In the genomic region with DNA sequence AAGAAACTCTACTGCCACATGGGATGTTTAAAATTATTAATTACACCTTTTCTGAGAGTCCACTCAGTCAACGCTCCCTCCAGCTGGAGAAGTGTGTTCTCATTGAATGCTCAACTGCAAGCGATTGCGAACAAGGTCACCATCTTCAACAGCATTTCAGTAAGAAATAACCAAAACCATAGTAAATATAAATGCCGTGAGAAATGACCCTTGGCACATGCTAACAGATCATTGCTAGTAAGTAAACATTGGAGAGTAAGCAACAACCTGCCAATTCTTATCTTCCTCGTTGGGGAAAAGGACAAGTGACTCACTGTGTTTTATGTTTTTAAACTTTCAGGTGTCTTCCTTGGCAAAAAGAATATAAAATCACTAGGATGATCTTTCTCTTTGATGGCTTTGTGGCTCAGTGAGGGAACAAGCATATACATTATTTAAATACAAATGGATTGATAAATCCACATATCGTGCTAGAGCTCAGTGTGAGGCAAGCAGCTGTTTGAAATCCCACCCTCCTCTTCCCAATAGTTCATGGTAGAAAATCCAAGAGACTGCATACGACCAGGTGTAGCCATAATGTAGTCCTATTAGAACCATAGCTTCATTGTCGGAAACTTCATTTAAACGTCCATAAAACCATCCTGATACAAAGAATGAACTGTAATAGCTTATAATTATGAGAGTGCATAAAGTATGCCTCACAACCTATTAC, we compare ENCODE assay signal across 20 cellular contexts.
A peak's percentile ranks its signal among the peaks of the same experiment; 100 is the strongest.
DNase-seq lines count a peak whose midpoint lies in the region; ATAC-seq, FAIRE-seq and TF ChIP-seq lines count a peak whose summit lies in the region.
"Had no signal": no experiment of that assay in that cellular context is flagged by ENCODE, and none has a peak within 500 bp of the region (broad histone marks: within the 10 kb centered on the region; RNA-seq: fewer than 3 reads in every experiment).

No MANE protein-coding gene starts in this region.

- no TSS peak for BruUV-seq in PC-3 (replicated peaks; lab: Mats Ljungman, UMichigan)
- no TSS peak for BruUV-seq in HepG2 (replicated peaks; lab: Mats Ljungman, UMichigan)

- ATAC-seq in PC-3 (no peak), HepG2 (peak; percentile 95), GM21423 (IDR thresholded peaks at IDR 0.05; ENCODE audit: unreplicated experiment) (no peak), GM18511 (IDR thresholded peaks at IDR 0.05; ENCODE audit: unreplicated experiment) (no peak)

- TF ChIP-seq CTCF in PC-3 (conservative IDR thresholded peaks at IDR 0.05; ENCODE audit: low read depth, low read length) (no peak), HepG2 (CRISPR knock-in tag; IDR thresholded peaks at IDR 0.05) (no peak), glutamatergic neuron (IDR thresholded peaks at IDR 0.05; ENCODE audit: partially characterized antibody, unreplicated experiment) (no peak)

- TF ChIP-seq RAD21 in HepG2 (CRISPR knock-in tag; IDR thresholded peaks at IDR 0.05), result no peak

- H3K9ac ChIP-seq in PC-3 (ENCODE audit: low read length) (no peak overlapping the region), HepG2 (ENCODE audit: insufficient read depth, low read depth, low read length) (no peak overlapping the region)
- H3K9ac ChIP-seq: KMS-11, SK-N-SH had no signal

- intact Hi-C loops in PC-3 (cut with micrococcal nuclease) (no loop called here), HepG2 (cut with micrococcal nuclease; ENCODE audit: unreplicated experiment) (no loop called here)

- WGBS in HepG2 (ENCODE audit: low lambda C conversion rate), result 14% methylated on average over 9 of the region's 9 CpGs

- H3K4me3 Mint-ChIP-seq in glutamatergic neuron (ENCODE audit: unreplicated experiment), result no peak overlapping the region
- H3K4me3 Mint-ChIP-seq: HFFc6 had no signal

- DNase-seq in DMS53 (lab: John Stamatoyannopoulos, UW), result peak; percentile 80
- peak; percentile 34 for DNase-seq in NCI-H1092 (lab: John Stamatoyannopoulos, UW)
- DNase-seq in PC-3, result peak; percentile 24
- DNase-seq in HepG2 (ENCODE audit: low spot score), result peak; percentile 32
- DNase-seq in DMS114 treated with DMSO at 0.1 percent for 48 hours (lab: John Stamatoyannopoulos, UW; ENCODE audit: unreplicated experiment), result no peak
- no peak for DNase-seq in glutamatergic neuron
- DNase-seq: AML-193; CD4-positive, CD25-positive, alpha-beta regulatory T cell; HFFc6; MG63; NCI-H1694; NCI-H510A; NK-92 treated with Interleukin-12 subunit alpha and Interleukin-12 subunit beta, amount 100 ng/mL, for 24 hours; PC-9; SK-N-SH; T-helper 1 cell had no signal

- no peak for TF ChIP-seq POLR2A in HepG2 (IDR thresholded peaks at IDR 0.05; ENCODE audit: insufficient read depth in 1 of 2, low read depth in 2 of 2, low read length in 2 of 2)

- H3K4me3 ChIP-seq in PC-3 (ENCODE audit: low read length) (no peak overlapping the region), HepG2 (replicated peaks in 1 of 3; ENCODE audit: insufficient read depth in 1 of 3, low read depth in 2 of 3, low read length in 3 of 3) (no peak overlapping the region)
- H3K4me3 ChIP-seq: MG63, PC-9 had no signal

- no peaks in the 10 kb centered on the region for H3F3A ChIP-seq in PC-3 (ENCODE audit: low read length, unreplicated experiment)

- H3K4me1 ChIP-seq in PC-3 (ENCODE audit: insufficient read depth, low read length) (no peaks in the 10 kb centered on the region), HepG2 (ENCODE audit: insufficient read depth, low read length) (peaks cover 15% of the 10 kb centered on the region)

- H3K9me3 ChIP-seq in PC-3 (ENCODE audit: low read length) (no peaks in the 10 kb centered on the region), HepG2 (ENCODE audit: low read length) (no peaks in the 10 kb centered on the region)
- H3K9me3 ChIP-seq: MG63, SK-N-SH had no signal

- H3K4me1 Mint-ChIP-seq in glutamatergic neuron (ENCODE audit: low read depth, unreplicated experiment), result no peaks in the 10 kb centered on the region
- H3K4me1 Mint-ChIP-seq: CD4-positive, CD25-positive, alpha-beta regulatory T cell had no signal

- FAIRE-seq in HepG2 (lab: Jason Lieb, UNC), result no peak
- FAIRE-seq: D721Med had no signal

- H3K27me3 Mint-ChIP-seq in glutamatergic neuron (ENCODE audit: unreplicated experiment), result no peaks in the 10 kb centered on the region
- H3K27me3 Mint-ChIP-seq: CD4-positive, CD25-positive, alpha-beta regulatory T cell had no signal

- CTCF ChIA-PET in PC-3 (lab: Charles Lee), result no interaction called here
- CTCF ChIA-PET in HepG2 (lab: Yijun Ruan, JAX; ENCODE audit: low intra/inter-chr PET ratio, low total read pairs), result no interaction called here

- H3K79me2 ChIP-seq in PC-3 (ENCODE audit: low read length), result no peaks in the 10 kb centered on the region
- H3K79me2 ChIP-seq in HepG2 (ENCODE audit: insufficient read depth, low read length), result no peaks in the 10 kb centered on the region

- no peaks in the 10 kb centered on the region for H3K9me2 ChIP-seq in PC-3 (replicated peaks; ENCODE audit: low read length)
- H3K9me2 ChIP-seq: SK-N-SH had no signal

- H3K27me3 ChIP-seq in PC-3 (ENCODE audit: low read length), result peaks cover 13% of the 10 kb centered on the region; the same call in 1 of the 2 replicates
- H3K27me3 ChIP-seq in HepG2 (ENCODE audit: control insufficient read depth in 1 of 2, insufficient read depth in 2 of 2, low read length in 2 of 2), result no peaks in the 10 kb centered on the region
- H3K27me3 ChIP-seq: MG63 had no signal

- H3K4me2 ChIP-seq in PC-3 (ENCODE audit: low read length) (no peak overlapping the region), HepG2 (ENCODE audit: low read depth, low read length) (peak overlapping the region; percentile 10)
- H3K4me2 ChIP-seq: KMS-11, PC-9, SK-N-SH had no signal

- H3K36me3 ChIP-seq in PC-3 (ENCODE audit: low read depth, low read length) (no peaks in the 10 kb centered on the region), HepG2 (replicated peaks in 1 of 2; ENCODE audit: control insufficient read depth in 1 of 2, insufficient read depth in 2 of 2, low read length in 2 of 2) (no peaks in the 10 kb centered on the region)
- H3K36me3 ChIP-seq: MG63 had no signal

- no peaks in the 10 kb centered on the region for H3K9me3 Mint-ChIP-seq in glutamatergic neuron (ENCODE audit: unreplicated experiment)

- in situ Hi-C loops in HepG2 (cut with HindIII; ENCODE audit: extremely low pct_ligation_motif_present, low pct_unique_long_range_greater_than_20kb), result no loop called here

- H4K20me1 ChIP-seq in PC-3 (ENCODE audit: low read length) (no peaks in the 10 kb centered on the region), HepG2 (ENCODE audit: insufficient read depth, low read length) (no peaks in the 10 kb centered on the region)

- H3K27ac Mint-ChIP-seq in glutamatergic neuron (ENCODE audit: unreplicated experiment), result no peak overlapping the region
- H3K27ac Mint-ChIP-seq: CD4-positive, CD25-positive, alpha-beta regulatory T cell; HFFc6 had no signal

- POLR2A ChIA-PET in PC-3 (lab: Charles Lee; ENCODE audit: unreplicated experiment) (no interaction called here), HepG2 (lab: Yijun Ruan, JAX) (no interaction called here)

- H3K36me3 Mint-ChIP-seq in glutamatergic neuron (ENCODE audit: unreplicated experiment), result no peaks in the 10 kb centered on the region
- H3K36me3 Mint-ChIP-seq: CD4-positive, CD25-positive, alpha-beta regulatory T cell had no signal

- TF ChIP-seq EP300 in HepG2 (IDR thresholded peaks at IDR 0.05; ENCODE audit: low read depth in 2 of 2, low read length in 2 of 2) (0 out of 4 replicates have a peak, but pooled peaks of 1 of the 2 experiments have one; percentile 10), HepG2 (CRISPR knock-in tag; IDR thresholded peaks at IDR 0.05; ENCODE audit: borderline replicate concordance) (no peak)

- H2AFZ ChIP-seq in PC-3 (ENCODE audit: low read length) (no peak overlapping the region), HepG2 (ENCODE audit: low read length) (no peak overlapping the region)
- H2AFZ ChIP-seq: PC-9 had no signal

- H3K27ac ChIP-seq in PC-3 (ENCODE audit: low read length) (no peak overlapping the region), HepG2 (ENCODE audit: extremely low read length, insufficient read depth, low read length) (no peak overlapping the region)
- H3K27ac ChIP-seq: KMS-11, PC-9 had no signal

TF ChIP-seq in HepG2, 621 proteins besides CTCF, POLR2A, EP300 and RAD21 (continues in another document):
- no peak for TF ChIP-seq SMAD3 (CRISPR knock-in tag; IDR thresholded peaks at IDR 0.05)
- no peak for TF ChIP-seq PTBP1 (IDR thresholded peaks at IDR 0.05; ENCODE audit: low read depth, low read length, poor library complexity, severe bottlenecking)
- TF ChIP-seq PCBP1 (IDR thresholded peaks at IDR 0.05; ENCODE audit: borderline replicate concordance, low read depth, low read length), result no peak

Comparison
In these comparisons a context has a peak if more than half of its experiments do, and no peak if none do; other contexts are left out.
1. DNase-seq: peak in DMS53 (single experiment), NCI-H1092 (single experiment), PC-3 (single experiment) and HepG2 (single experiment); none in DMS114 treated with DMSO at 0.1 percent for 48 hours (single experiment) and glutamatergic neuron (single experiment).